ENCODE assay signal across 24 cellular contexts in the genomic region with DNA sequence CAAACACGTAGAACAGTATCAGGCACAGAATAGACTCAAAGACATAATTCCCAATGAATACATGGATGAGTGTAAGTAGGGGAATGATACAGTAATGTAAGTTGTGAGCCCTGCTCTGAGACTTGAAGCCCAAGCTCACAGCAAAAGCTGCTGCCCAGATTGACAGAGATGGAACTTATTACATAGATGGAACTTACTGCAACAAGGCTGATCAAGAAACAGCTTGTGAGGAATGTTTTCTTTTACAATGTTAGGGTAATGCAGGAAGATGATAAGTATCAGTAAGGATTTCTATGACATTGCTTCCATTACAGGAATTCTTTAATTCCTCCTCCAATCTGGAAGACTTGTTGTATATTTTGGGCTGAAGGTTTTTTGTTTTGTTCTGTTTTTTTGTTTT.
DNase-seq lines count a peak whose midpoint lies in the region; ATAC-seq and TF ChIP-seq lines count a peak whose summit lies in the region.
"Had no signal": no experiment of that assay in that cellular context is flagged by ENCODE, and none has a peak within 500 bp of the region (broad histone marks: within the 10 kb centered on the region; RNA-seq: fewer than 3 reads in every experiment).

No MANE protein-coding gene starts in this region.

- H3K4me2 ChIP-seq in SK-N-SH, result no peak overlapping the region
- H3K4me2 ChIP-seq: KMS-11 had no signal

- TF ChIP-seq CTCF in SK-N-SH (IDR thresholded peaks at IDR 0.05), result no peak
- no peak for TF ChIP-seq CTCF in fibroblast of villous mesenchyme (IDR thresholded peaks at IDR 0.05; ENCODE audit: insufficient read depth, low read depth, low read length)

- H3F3A ChIP-seq in SK-N-SH (replicated peaks; ENCODE audit: insufficient read depth), result no peaks in the 10 kb centered on the region

- no peaks in the 10 kb centered on the region for H3K9me2 ChIP-seq in SK-N-SH

- no peak overlapping the region; the same call in 1 of the 2 replicates for H2AFZ ChIP-seq in SK-N-SH (ENCODE audit: low read depth)

- TF ChIP-seq EP300 in SK-N-SH (IDR thresholded peaks at IDR 0.05; ENCODE audit: borderline replicate concordance in 1 of 2, low read depth in 1 of 2, low read length in 1 of 2), result no peak

- H3K9ac ChIP-seq in SK-N-SH (no peak overlapping the region), adipocyte (ENCODE audit: low read length) (no peak overlapping the region)
- H3K9ac ChIP-seq: KMS-11 had no signal

- CTCF ChIA-PET in SK-N-SH (lab: Yijun Ruan, JAX), result interaction anchor here (0.6 kb wide), 1 partner anchor 127 kb away, joined by 3 read pairs; no protein-coding TSS in a partner anchor

- DNase-seq in SK-N-SH (no peak), adipocyte (ENCODE audit: low read depth) (peak; percentile 43), fibroblast of villous mesenchyme (ENCODE audit: low read depth) (peak; percentile 1)
- no peak for DNase-seq in activated CD4-positive, CD25-positive, alpha-beta regulatory T cell (lab: John Stamatoyannopoulos, UW)
- DNase-seq: Calu3, DMS79 treated with DMSO at 0.1 percent for 48 hours, IMR-90, NCI-H1092, NCI-H1417 treated with DMSO at 0.1 percent for 48 hours, NCI-H1694 treated with DMSO at 0.1 percent for 48 hours, NCI-H2081, NCI-H2171, NCI-H226, NCI-H510A, NCI-H69, Peyer's patch, SHP77 treated with DMSO at 0.1 percent for 48 hours had no signal

- POLR2A ChIA-PET in SK-N-SH (lab: Yijun Ruan, JAX), result no interaction called here

- H3K9me3 ChIP-seq in SK-N-SH, result no peaks in the 10 kb centered on the region
- H3K9me3 ChIP-seq in adipocyte (ENCODE audit: control insufficient read depth, low read length), result no peaks in the 10 kb centered on the region
- H3K9me3 ChIP-seq: Peyer's patch had no signal

- no peaks in the 10 kb centered on the region for H3K27me3 ChIP-seq in SK-N-SH (ENCODE audit: insufficient read depth)
- no peaks in the 10 kb centered on the region for H3K27me3 ChIP-seq in adipocyte (replicated peaks; ENCODE audit: control insufficient read depth, insufficient read depth, low read length)
- H3K27me3 ChIP-seq: Peyer's patch had no signal

- H3K4me1 ChIP-seq in SK-N-SH (ENCODE audit: control insufficient read depth in 1 of 2, insufficient read depth in 2 of 2, low read depth in 1 of 2, low read length in 1 of 2) (peaks cover 0 to 10% of the 10 kb centered on the region in 2 experiments; a peak in 2 of 4 replicates), adipocyte (ENCODE audit: control insufficient read depth, insufficient read depth, low read length) (peaks cover 7% of the 10 kb centered on the region)
- H3K4me1 ChIP-seq: Peyer's patch had no signal

- no peaks in the 10 kb centered on the region for H4K20me1 ChIP-seq in SK-N-SH (ENCODE audit: insufficient read depth)

- H3K4me3 ChIP-seq in SK-N-SH (ENCODE audit: low read depth in 2 of 2, low read length in 1 of 2) (no peak overlapping the region), adipocyte (ENCODE audit: low read length) (no peak overlapping the region), fibroblast of villous mesenchyme (ENCODE audit: low read depth, low read length) (no peak overlapping the region)
- H3K4me3 ChIP-seq: Peyer's patch had no signal

- H3K36me3 ChIP-seq in SK-N-SH (replicated peaks in 1 of 2; ENCODE audit: control insufficient read depth in 1 of 2, insufficient read depth in 2 of 2, low read length in 1 of 2), result no peaks in the 10 kb centered on the region
- H3K36me3 ChIP-seq in adipocyte (ENCODE audit: control insufficient read depth, insufficient read depth, low read length, severe bottlenecking), result no peaks in the 10 kb centered on the region
- H3K36me3 ChIP-seq: Peyer's patch had no signal

- TF ChIP-seq RAD21 in SK-N-SH (IDR thresholded peaks at IDR 0.05; ENCODE audit: low read length), result no peak

- no peak overlapping the region for H3K27ac ChIP-seq in SK-N-SH (ENCODE audit: low read depth in 2 of 2, low read length in 1 of 2)
- H3K27ac ChIP-seq: 22Rv1, KMS-11, Peyer's patch had no signal

- WGBS in SK-N-SH (ENCODE audit: low lambda C conversion rate), result 82% methylated on average over 1 of the region's 1 CpG

- H3K79me2 ChIP-seq in SK-N-SH (ENCODE audit: insufficient read depth), result no peaks in the 10 kb centered on the region

- ATAC-seq in SK-N-SH treated with all-trans-retinoic acid at 6 μM for 48 hours, result peak; percentile 25; the same call in 2 of the 3 replicates
- ATAC-seq in GM18907 (IDR thresholded peaks at IDR 0.05; ENCODE audit: unreplicated experiment), result no peak
- ATAC-seq in GM19324 (IDR thresholded peaks at IDR 0.05; ENCODE audit: low FRiP score, unreplicated experiment), result no peak
- no peak for ATAC-seq in GM21515 (IDR thresholded peaks at IDR 0.05; ENCODE audit: unreplicated experiment)
- ATAC-seq: HCT116 had no signal

TF ChIP-seq in SK-N-SH treated with all-trans-retinoic acid at 6 μM for 48 hours, 23 proteins besides CTCF, POLR2A, EP300 and RAD21 (continues in another document):
- TF ChIP-seq TOX (CRISPR knock-in tag; IDR thresholded peaks at IDR 0.05; ENCODE audit: borderline replicate concordance) (no peak), ZNF70 (CRISPR knock-in tag; IDR thresholded peaks at IDR 0.05) (no peak), BACH2 (CRISPR knock-in tag; IDR thresholded peaks at IDR 0.05; ENCODE audit: borderline replicate concordance) (no peak), ARNTL (CRISPR knock-in tag; IDR thresholded peaks at IDR 0.05; ENCODE audit: borderline replicate concordance, low read depth) (no peak), TCF4 (CRISPR knock-in tag; IDR thresholded peaks at IDR 0.05; ENCODE audit: borderline replicate concordance) (no peak)
- TF ChIP-seq, protein P1, sequence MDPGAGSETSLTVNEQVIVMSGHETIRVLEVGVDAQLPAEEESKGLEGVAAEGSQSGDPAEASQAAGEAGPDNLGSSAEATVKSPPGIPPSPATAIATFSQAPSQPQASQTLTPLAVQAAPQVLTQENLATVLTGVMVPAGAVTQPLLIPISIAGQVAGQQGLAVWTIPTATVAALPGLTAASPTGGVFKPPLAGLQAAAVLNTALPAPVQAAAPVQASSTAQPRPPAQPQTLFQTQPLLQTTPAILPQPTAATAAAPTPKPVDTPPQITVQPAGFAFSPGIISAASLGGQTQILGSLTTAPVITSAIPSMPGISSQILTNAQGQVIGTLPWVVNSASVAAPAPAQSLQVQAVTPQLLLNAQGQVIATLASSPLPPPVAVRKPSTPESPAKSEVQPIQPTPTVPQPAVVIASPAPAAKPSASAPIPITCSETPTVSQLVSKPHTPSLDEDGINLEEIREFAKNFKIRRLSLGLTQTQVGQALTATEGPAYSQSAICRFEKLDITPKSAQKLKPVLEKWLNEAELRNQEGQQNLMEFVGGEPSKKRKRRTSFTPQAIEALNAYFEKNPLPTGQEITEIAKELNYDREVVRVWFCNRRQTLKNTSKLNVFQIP (CRISPR knock-in tag; IDR thresholded peaks at IDR 0.05; ENCODE audit: borderline replicate concordance, low read depth), result no peak

TF ChIP-seq in SK-N-SH, 30 proteins besides CTCF, POLR2A, EP300 and RAD21:
- TF ChIP-seq FOSL2 (IDR thresholded peaks at IDR 0.05; ENCODE audit: borderline replicate concordance, low read depth) (no peak), SMC3 (IDR thresholded peaks at IDR 0.05; ENCODE audit: low read depth, low read length) (no peak), ELF1 (IDR thresholded peaks at IDR 0.05) (no peak)
- TF ChIP-seq, protein P2, sequence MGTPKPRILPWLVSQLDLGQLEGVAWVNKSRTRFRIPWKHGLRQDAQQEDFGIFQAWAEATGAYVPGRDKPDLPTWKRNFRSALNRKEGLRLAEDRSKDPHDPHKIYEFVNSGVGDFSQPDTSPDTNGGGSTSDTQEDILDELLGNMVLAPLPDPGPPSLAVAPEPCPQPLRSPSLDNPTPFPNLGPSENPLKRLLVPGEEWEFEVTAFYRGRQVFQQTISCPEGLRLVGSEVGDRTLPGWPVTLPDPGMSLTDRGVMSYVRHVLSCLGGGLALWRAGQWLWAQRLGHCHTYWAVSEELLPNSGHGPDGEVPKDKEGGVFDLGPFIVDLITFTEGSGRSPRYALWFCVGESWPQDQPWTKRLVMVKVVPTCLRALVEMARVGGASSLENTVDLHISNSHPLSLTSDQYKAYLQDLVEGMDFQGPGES (IDR thresholded peaks at IDR 0.05; ENCODE audit: low read depth, low read length), result no peak
TF ChIP-seq in SK-N-SH: peak in this region for 0.

Comparison
In these comparisons a context has a peak if more than half of its experiments do, and no peak if none do; other contexts are left out.
1. DNase-seq: peak in adipocyte (single experiment) and fibroblast of villous mesenchyme (single experiment); none in SK-N-SH (single experiment) and activated CD4-positive, CD25-positive, alpha-beta regulatory T cell (0 of 4).